12 cellular contexts compared by ENCODE assay signal in the genomic region with DNA sequence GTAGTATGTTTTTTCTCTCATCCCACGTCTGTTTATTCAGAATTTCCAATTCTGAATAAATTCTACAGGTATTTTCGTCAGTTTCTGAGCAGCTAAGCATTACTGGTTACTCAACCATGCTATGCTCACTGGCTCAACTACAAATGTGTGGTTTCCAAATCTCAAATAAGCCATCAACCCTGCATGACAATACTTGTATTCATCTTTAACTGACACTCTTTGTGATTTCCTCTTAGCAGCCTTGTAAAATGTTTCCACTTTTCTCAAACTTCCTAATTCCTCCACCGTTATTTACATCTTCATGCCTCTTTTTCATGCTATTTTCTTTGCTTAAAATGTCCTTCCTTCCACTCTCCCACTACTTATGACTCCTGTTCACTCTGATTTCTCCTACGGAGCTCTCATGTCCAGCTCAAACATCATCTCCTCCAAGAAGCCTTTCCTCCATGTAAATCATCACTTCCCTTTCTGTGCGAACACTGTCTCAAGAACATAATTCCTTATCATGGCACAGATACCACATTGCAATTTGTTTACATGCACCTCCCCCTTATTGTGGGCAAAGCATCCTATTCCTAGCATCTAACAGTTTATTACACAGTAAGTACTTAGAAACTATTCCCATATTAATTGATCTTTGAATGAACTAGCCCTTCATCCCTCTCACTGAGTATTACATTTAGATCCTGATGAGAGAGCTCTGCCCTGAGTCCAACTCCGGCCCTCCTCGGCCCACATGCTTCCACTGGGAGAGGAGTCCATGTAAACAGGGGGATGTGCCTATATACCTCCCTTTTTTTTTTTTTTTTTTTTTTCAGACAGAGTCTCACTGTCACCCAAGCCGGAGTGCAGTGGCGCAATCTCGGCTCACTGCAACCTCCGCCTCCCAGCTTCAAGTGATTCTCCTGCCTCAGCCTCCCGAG. TPM values are rescaled to one million over a fixed set of nuclear protein-coding genes. Genes with fewer than 3 reads are reported as not detected.
DNase-seq lines count a peak whose midpoint lies in the region; ATAC-seq, FAIRE-seq and TF ChIP-seq lines count a peak whose summit lies in the region.
"Had no signal": no experiment of that assay in that cellular context is flagged by ENCODE, and none has a peak within 500 bp of the region (broad histone marks: within the 10 kb centered on the region; RNA-seq: fewer than 3 reads in every experiment).

No MANE protein-coding gene starts in this region.

- no peak overlapping the region for H2BK15ac ChIP-seq in mesenchymal stem cell (ENCODE audit: low read depth, poor library complexity, severe bottlenecking)

- H2AK5ac ChIP-seq in mesenchymal stem cell (ENCODE audit: low read length, severe bottlenecking) = no peak overlapping the region

- no peak overlapping the region for H2BK5ac ChIP-seq in mesenchymal stem cell (ENCODE audit: low read depth, low read length, poor library complexity, severe bottlenecking)

- H3K4me3 Mint-ChIP-seq in astrocyte (ENCODE audit: unreplicated experiment) = no peak overlapping the region
- no peak overlapping the region for H3K4me3 Mint-ChIP-seq in activated CD8-positive, alpha-beta memory T cell treated with anti-CD3 and anti-CD28 coated beads, Interleukin-2, amount 10 ng/mL, durations not matched to agents 7 days and 5 days
- H3K4me3 Mint-ChIP-seq: CD8-positive, alpha-beta memory T cell; mesothelial cell of epicardium had no signal

- no peak for FAIRE-seq in astrocyte (lab: Jason Lieb, UNC)

- H3K79me2 ChIP-seq in astrocyte (ENCODE audit: insufficient read depth, low read length) = peaks cover 81% of the 10 kb centered on the region

- peaks cover 18% of the 10 kb centered on the region for H3K4me1 ChIP-seq in HUES6 (ENCODE audit: control insufficient read depth, insufficient read depth, low read length)
- H3K4me1 ChIP-seq in astrocyte (ENCODE audit: insufficient read depth, low read length) = peaks cover 14% of the 10 kb centered on the region
- no peaks in the 10 kb centered on the region for H3K4me1 ChIP-seq in mesenchymal stem cell (ENCODE audit: control insufficient read depth, insufficient read depth, low read depth, low read length)
- H3K4me1 ChIP-seq: foreskin keratinocyte had no signal

- H4K8ac ChIP-seq in mesenchymal stem cell (ENCODE audit: low read length) = no peak overlapping the region

- no peaks in the 10 kb centered on the region for H3K9me3 Mint-ChIP-seq in astrocyte (ENCODE audit: unreplicated experiment)
- H3K9me3 Mint-ChIP-seq in activated CD8-positive, alpha-beta memory T cell treated with anti-CD3 and anti-CD28 coated beads, Interleukin-2, amount 10 ng/mL, durations not matched to agents 7 days and 5 days (ENCODE audit: low read depth) = no peaks in the 10 kb centered on the region
- H3K9me3 Mint-ChIP-seq: CD8-positive, alpha-beta memory T cell; mesothelial cell of epicardium had no signal

- H4K20me1 ChIP-seq in astrocyte (ENCODE audit: insufficient read depth, low read length) = peaks cover 26% of the 10 kb centered on the region

- H3K9ac ChIP-seq in HUES6 (ENCODE audit: low read length) (no peak overlapping the region), astrocyte (ENCODE audit: low read length) (peak overlapping the region; percentile 36), mesenchymal stem cell (ENCODE audit: low read length) (peak overlapping the region; percentile 58)

- no peak overlapping the region for H3K23ac ChIP-seq in mesenchymal stem cell (ENCODE audit: low read length in 2 of 2)

- CTCF ChIA-PET in activated CD8-positive, alpha-beta memory T cell treated with anti-CD3 and anti-CD28 coated beads, Interleukin-2, amount 10 ng/mL, durations not matched to agents 7 days and 5 days (lab: Charles Lee) = no interaction called here

- H2AFZ ChIP-seq in astrocyte (ENCODE audit: low read depth, low read length) (no peak overlapping the region), mesenchymal stem cell (ENCODE audit: low read depth, low read length) (no peak overlapping the region)

- H3K27me3 ChIP-seq in HUES6 (ENCODE audit: control insufficient read depth, insufficient read depth, low read length) = no peaks in the 10 kb centered on the region
- H3K27me3 ChIP-seq in astrocyte (ENCODE audit: insufficient read depth, low read length) = no peaks in the 10 kb centered on the region
- no peaks in the 10 kb centered on the region for H3K27me3 ChIP-seq in mesenchymal stem cell (ENCODE audit: control insufficient read depth in 1 of 2, insufficient read depth in 1 of 2, low read length in 2 of 2)
- H3K27me3 ChIP-seq: foreskin keratinocyte had no signal

- H3K4me1 Mint-ChIP-seq in astrocyte (ENCODE audit: low read depth, unreplicated experiment) = peaks cover 13% of the 10 kb centered on the region
- peaks cover 5% of the 10 kb centered on the region for H3K4me1 Mint-ChIP-seq in activated CD8-positive, alpha-beta memory T cell treated with anti-CD3 and anti-CD28 coated beads, Interleukin-2, amount 10 ng/mL, durations not matched to agents 7 days and 5 days
- H3K4me1 Mint-ChIP-seq: mesothelial cell of epicardium had no signal

- no peak for TF ChIP-seq CTCF in astrocyte (IDR thresholded peaks at IDR 0.05; ENCODE audit: insufficient read depth, low read depth, low read length)

- H3K36me3 Mint-ChIP-seq in astrocyte (ENCODE audit: low read depth, unreplicated experiment) = peaks cover 8% of the 10 kb centered on the region
- no peaks in the 10 kb centered on the region for H3K36me3 Mint-ChIP-seq in activated CD8-positive, alpha-beta memory T cell treated with anti-CD3 and anti-CD28 coated beads, Interleukin-2, amount 10 ng/mL, durations not matched to agents 7 days and 5 days

- no peak overlapping the region for H4K91ac ChIP-seq in mesenchymal stem cell (ENCODE audit: low read length)

- no peak overlapping the region for H3K18ac ChIP-seq in mesenchymal stem cell (ENCODE audit: low read depth in 1 of 2, low read length in 2 of 2)

- H3K9me3 ChIP-seq in HUES6 (ENCODE audit: control insufficient read depth, insufficient read depth, low read depth, low read length) (no peaks in the 10 kb centered on the region), astrocyte (ENCODE audit: insufficient read depth, low read depth, low read length) (no peaks in the 10 kb centered on the region), mesenchymal stem cell (ENCODE audit: control insufficient read depth, low read length) (no peaks in the 10 kb centered on the region)

- no peak overlapping the region for H3K4me3 ChIP-seq in HUES6 (ENCODE audit: low read depth, low read length)
- H3K4me3 ChIP-seq in astrocyte (ENCODE audit: insufficient read depth, low read depth, low read length) = peak overlapping the region; percentile 26
- peak overlapping the region in 1 of 2 experiments; percentile 38 for H3K4me3 ChIP-seq in mesenchymal stem cell (ENCODE audit: insufficient read depth in 1 of 2, low read depth in 1 of 2, low read length in 2 of 2)
- H3K4me3 ChIP-seq: skin epidermis had no signal

- H2BK120ac ChIP-seq in mesenchymal stem cell (ENCODE audit: low read depth, low read length) = no peak overlapping the region

- no peak overlapping the region for H2BK12ac ChIP-seq in mesenchymal stem cell (ENCODE audit: low read length in 2 of 2)

- H3K36me3 ChIP-seq in HUES6 (ENCODE audit: control insufficient read depth, insufficient read depth, low read length) (peaks cover 24% of the 10 kb centered on the region), astrocyte (ENCODE audit: insufficient read depth, low read length) (no peaks in the 10 kb centered on the region), mesenchymal stem cell (ENCODE audit: control insufficient read depth in 1 of 2, insufficient read depth in 2 of 2, low read depth in 1 of 2, low read length in 2 of 2) (peaks cover 15 to 50% of the 10 kb centered on the region in 2 experiments)

- H3K27me3 Mint-ChIP-seq in astrocyte (ENCODE audit: low read depth, unreplicated experiment) = no peaks in the 10 kb centered on the region
- H3K27me3 Mint-ChIP-seq in activated CD8-positive, alpha-beta memory T cell treated with anti-CD3 and anti-CD28 coated beads, Interleukin-2, amount 10 ng/mL, durations not matched to agents 7 days and 5 days = no peaks in the 10 kb centered on the region
- H3K27me3 Mint-ChIP-seq: CD8-positive, alpha-beta memory T cell had no signal

- DNase-seq in EL (peak; percentile 38), astrocyte (ENCODE audit: low read depth) (peak; percentile 66), mesenchymal stem cell (no peak), KG1 (lab: John Stamatoyannopoulos, UW) (no peak), NCI-H446 treated with DMSO at 0.1 percent for 48 hours (lab: John Stamatoyannopoulos, UW) (no peak), dermis blood vessel endothelial cell (no peak)
- no peak for DNase-seq in activated CD8-positive, alpha-beta memory T cell treated with anti-CD3 and anti-CD28 coated beads, Interleukin-2, amount 10 ng/mL, durations not matched to agents 7 days and 5 days
- DNase-seq: CD8-positive, alpha-beta memory T cell; foreskin keratinocyte had no signal

- peaks cover 32% of the 10 kb centered on the region for H3K79me1 ChIP-seq in mesenchymal stem cell (replicated peaks; ENCODE audit: low read length, poor library complexity, severe bottlenecking)

- no peak overlapping the region for H3K14ac ChIP-seq in mesenchymal stem cell (ENCODE audit: low read length in 2 of 2)

- ATAC-seq in activated CD8-positive, alpha-beta memory T cell treated with anti-CD3 and anti-CD28 coated beads, Interleukin-2, amount 10 ng/mL, durations not matched to agents 7 days and 5 days = no peak

- H3K27ac Mint-ChIP-seq in astrocyte (ENCODE audit: unreplicated experiment) = no peak overlapping the region
- H3K27ac Mint-ChIP-seq in activated CD8-positive, alpha-beta memory T cell treated with anti-CD3 and anti-CD28 coated beads, Interleukin-2, amount 10 ng/mL, durations not matched to agents 7 days and 5 days = no peak overlapping the region
- H3K27ac Mint-ChIP-seq: mesothelial cell of epicardium had no signal

- 84% methylated on average over 12 of the region's 12 CpGs for WGBS in mesenchymal stem cell

- H3K4ac ChIP-seq in mesenchymal stem cell (ENCODE audit: low read depth in 1 of 2, low read length in 2 of 2) = no peak overlapping the region

- H3K4me2 ChIP-seq in astrocyte (ENCODE audit: low read length) (peak overlapping the region; percentile 79), mesenchymal stem cell (ENCODE audit: low read length, poor library complexity, severe bottlenecking) (no peak overlapping the region)

- H3K27ac ChIP-seq in HUES6 (ENCODE audit: low read depth, low read length) = 0 out of 2 replicates have a peak overlapping the region, but pooled peaks have one; percentile 23
- H3K27ac ChIP-seq in astrocyte (ENCODE audit: low read depth, low read length) = peak overlapping the region; percentile 41
- H3K27ac ChIP-seq in mesenchymal stem cell (ENCODE audit: low read length, poor library complexity, severe bottlenecking) = no peak overlapping the region
- H3K27ac ChIP-seq: foreskin keratinocyte had no signal

RNA-seq across cellular contexts. Expression of gene CCDC88A, which starts 10.4 kb away (rescaled TPM):
- total RNA-seq in astrocyte (66.7 and 74.6 TPM in 2 replicates), dermis blood vessel endothelial cell (51.6 and 75.4 TPM in 2 replicates)
- 47.3 TPM for polyA plus RNA-seq in mesenchymal stem cell (2013, experiment 1 of 2)
- polyA plus RNA-seq in mesenchymal stem cell (2013, experiment 2 of 2) = 43.5 TPM
- 10 to 100 TPM; 10.9 to 15.9 TPM for total RNA-seq in activated CD8-positive, alpha-beta memory T cell treated with anti-CD3 and anti-CD28 coated beads, Interleukin-2, amount 10 ng/mL, durations not matched to agents 7 days and 5 days

Comparison
In these comparisons a context has a peak if more than half of its experiments do, and no peak if none do; other contexts are left out.
1. DNase-seq: peak in EL (single experiment) and astrocyte (single experiment); none in mesenchymal stem cell (single experiment), KG1 (single experiment), activated CD8-positive, alpha-beta memory T cell treated with anti-CD3 and anti-CD28 coated beads, Interleukin-2, amount 10 ng/mL, durations not matched to agents 7 days and 5 days (single experiment), NCI-H446 treated with DMSO at 0.1 percent for 48 hours (single experiment) and dermis blood vessel endothelial cell (single experiment).